In the genomic region with DNA sequence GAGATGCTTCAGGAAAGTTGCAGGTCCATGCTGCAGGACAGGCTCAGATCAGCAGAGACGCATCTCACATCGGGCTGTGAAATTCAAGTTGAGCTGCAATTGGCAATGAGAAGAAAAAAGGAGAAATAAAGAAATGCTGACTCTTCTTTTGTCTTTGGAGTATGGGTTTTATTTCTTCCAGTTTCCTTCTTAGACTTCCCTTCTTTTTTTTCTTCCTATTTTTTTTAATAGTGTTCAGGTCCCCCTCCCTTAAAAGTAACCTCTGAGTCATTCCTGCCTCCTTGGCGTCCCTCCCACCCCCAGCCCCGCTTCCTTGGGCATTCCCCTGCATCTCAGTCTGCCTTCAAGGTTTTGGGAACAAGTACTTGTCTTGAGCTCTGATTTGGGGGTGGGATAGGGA, we compare ENCODE assay signal across 10 cellular contexts. TPM values are rescaled to one million over a fixed set of nuclear protein-coding genes. Genes with fewer than 3 reads are reported as not detected.
DNase-seq lines count a peak whose midpoint lies in the region; ATAC-seq, FAIRE-seq and TF ChIP-seq lines count a peak whose summit lies in the region.
"Not testable (repeated sequence)": the region's sequence is repeated elsewhere in the genome, so short reads cannot be mapped to it uniquely, and the experiment has no call there.
"Had no signal": no experiment of that assay in that cellular context is flagged by ENCODE, and none has a peak within 500 bp of the region (broad histone marks: within the 10 kb centered on the region; RNA-seq: fewer than 3 reads in every experiment).

No MANE protein-coding gene starts in this region.

- H3K79me2 ChIP-seq in K562 (ENCODE audit: control insufficient read depth, insufficient read depth, low read length), result not testable (repeated sequence)

- TF ChIP-seq EP300 in K562 (IDR thresholded peaks at IDR 0.05; ENCODE audit: low read length); sigmoid colon (IDR thresholded peaks at IDR 0.05): not testable (repeated sequence)

- ATAC-seq in K562, result not testable (repeated sequence)
- peak; percentile 63 for ATAC-seq in Right ventricle myocardium inferior
- peak; percentile 28 to 64 (median 44) for ATAC-seq in right lobe of liver
- peak; percentile 34 for ATAC-seq in mucosa of descending colon

- WGBS in K562 (ENCODE audit: insufficient coverage, low coverage, missing lambda C conversion rate), result 0% methylated on average over 3 of the region's 4 CpGs
- WGBS in right lobe of liver (ENCODE audit: insufficient coverage, low coverage, low lambda C conversion rate, missing lambda C conversion rate), result 24% methylated on average over 4 of the region's 4 CpGs
- WGBS in sigmoid colon, 2 donors, result 61 to 73% methylated on average over 4 of the region's 4 CpGs

- not testable (repeated sequence) for TF ChIP-seq POLR2A in K562 (conservative IDR thresholded peaks at IDR 0.05); right lobe of liver (IDR thresholded peaks at IDR 0.05); sigmoid colon (IDR thresholded peaks at IDR 0.05)

- H3K27me3 ChIP-seq in K562 (ENCODE audit: control insufficient read depth in 2 of 2, insufficient read depth in 2 of 2, low read length in 2 of 2) (peaks cover 10 to 20% of the 10 kb centered on the region in 2 experiments), sigmoid colon (peaks cover 0 to 11% (median 0%) of the 10 kb centered on the region in 3 donors)
- not testable (repeated sequence) for H3K27me3 ChIP-seq in right atrium auricular region, right lobe of liver

- FAIRE-seq in K562 (lab: Jason Lieb, UNC), result not testable (repeated sequence)

- not testable (repeated sequence) for H2AFZ ChIP-seq in K562 (ENCODE audit: low read depth, low read length)

- not testable (repeated sequence) for H3K36me3 ChIP-seq in K562 (ENCODE audit: control insufficient read depth, insufficient read depth, low read length); right atrium auricular region; right lobe of liver; mucosa of descending colon (ENCODE audit: low read depth); sigmoid colon

- TF ChIP-seq RAD21 in K562 (CRISPR knock-in tag; conservative IDR thresholded peaks at IDR 0.05 in 1 of 2, IDR thresholded peaks at IDR 0.05 in 1 of 2), result not testable (repeated sequence)

- CTCF ChIA-PET in K562 (lab: Yijun Ruan, JAX; ENCODE audit: low intra/inter-chr PET ratio), result not testable (repeated sequence)

- not testable (repeated sequence) for H3K4me3 ChIP-seq in K562, right atrium auricular region, right lobe of liver, mucosa of descending colon, sigmoid colon

- in situ Hi-C loops in K562 (cut with MboI), result not testable (repeated sequence)

- H3K9ac ChIP-seq in K562 (ENCODE audit: insufficient read depth in 1 of 2, low read depth in 2 of 2, low read length in 2 of 2), result not testable (repeated sequence)

- not testable (repeated sequence) for TF ChIP-seq CTCF in K562 (IDR thresholded peaks at IDR 0.05 in 2 of 3, conservative IDR thresholded peaks at IDR 0.05 in 1 of 3; ENCODE audit: insufficient read depth in 2 of 3, low read depth in 1 of 3, low read length in 3 of 3); right atrium auricular region (IDR thresholded peaks at IDR 0.05); right lobe of liver (IDR thresholded peaks at IDR 0.05); mucosa of descending colon (IDR thresholded peaks at IDR 0.05); sigmoid colon (IDR thresholded peaks at IDR 0.05)

- intact Hi-C loops in K562 (cut with micrococcal nuclease); Right ventricle myocardium inferior (cut with DNase I); right lobe of liver (cut with DNase I); mucosa of descending colon (cut with DNase I, micrococcal nuclease); sigmoid colon (cut with DNase I): not testable (repeated sequence)

- H3K9me3 ChIP-seq in K562 (replicated peaks; ENCODE audit: control insufficient read depth, insufficient read depth, low read depth, low read length); right atrium auricular region; right lobe of liver; mucosa of descending colon; sigmoid colon: not testable (repeated sequence)

- H3K4me1 ChIP-seq in K562 (replicated peaks in 1 of 2; ENCODE audit: control insufficient read depth in 2 of 2, insufficient read depth in 2 of 2, low read length in 2 of 2); right atrium auricular region; right lobe of liver; mucosa of descending colon (ENCODE audit: low read depth); sigmoid colon: not testable (repeated sequence)

- DNase-seq in K562 (ENCODE audit: extremely low read depth in 1 of 4, low spot score in 3 of 4); Right ventricle myocardium inferior (ENCODE audit: missing footprints); right lobe of liver; mucosa of descending colon: not testable (repeated sequence)
- DNase-seq in right atrium auricular region (ENCODE audit: low spot score), result peak; percentile 56
- peak; percentile 62 for DNase-seq in sigmoid colon

- BruUV-seq in K562 (replicated peaks; lab: Mats Ljungman, UMichigan), result not testable (repeated sequence)

- H3K4me2 ChIP-seq in K562 (ENCODE audit: insufficient read depth, low read length), result not testable (repeated sequence)

- not testable (repeated sequence) for H3K9me1 ChIP-seq in K562 (ENCODE audit: control insufficient read depth, insufficient read depth, low read length)

- H4K20me1 ChIP-seq in K562 (replicated peaks; ENCODE audit: control insufficient read depth, insufficient read depth, low read length), result not testable (repeated sequence)

- H3K27ac ChIP-seq in K562 (ENCODE audit: extremely low read depth, low read depth, low read length); right atrium auricular region; right lobe of liver; sigmoid colon: not testable (repeated sequence)

- POLR2A ChIA-PET in K562 (lab: Yijun Ruan, JAX), result not testable (repeated sequence)

RNA-seq across cellular contexts. Expression of a gene that starts 9.3 kb away (rescaled TPM):
- total RNA-seq in K562 (2011; cell fraction: chromatin; rRNA removed; ENCODE audit: low replicate concordance), result not detected in 2 replicates
- total RNA-seq in K562 (2011; cell fraction: nucleolus; rRNA removed), result not detected in 2 replicates
- not detected in 2 replicates for total RNA-seq in K562 (2011; cell fraction: nucleoplasm; rRNA removed)
- total RNA-seq in K562 (2014; rRNA removed) (not detected in 2 replicates), K562 (2014; rRNA removed; fragmentation: Illumina TruSeq; extraction: Trizol) (not detected in 2 replicates), K562 (2015; rRNA removed; fragmentation: Illumina TruSeq; extraction: Trizol) (not detected in 2 replicates), K562 (2021) (not detected in 2 replicates), Right ventricle myocardium inferior (2.9 TPM), right atrium auricular region (1 to 10 TPM; 1.1 to 3.4 TPM), right lobe of liver (1 to 10 TPM; 1.6 to 9.8 (median 3.0) TPM), mucosa of descending colon (1 to 10 TPM; 1.2 to 9.6 (median 4.7) TPM), sigmoid colon (1 to 10 TPM; 2.5 to 5.0 (median 3.5) TPM)
- polyA plus RNA-seq in K562 (2011; rRNA removed) (not detected in 2 replicates), K562 (2014; fragmentation: Illumina TruSeq; extraction: Trizol) (not detected in 2 replicates), K562 (2014; fragmentation: Nextera tagmentation; extraction: Ambion mirVana) (not detected), K562 (2014; rRNA removed) (not detected in 2 replicates), sigmoid colon (1 to 10 TPM; 2.4 to 5.9 (median 5.5) TPM)
- not detected in 2 replicates for polyA plus RNA-seq in K562 (2011; cell fraction: cytosol; rRNA removed)
- not detected in 2 replicates for polyA plus RNA-seq in K562 (2011; cell fraction: nucleus; rRNA removed)
- not detected in 2 replicates for polyA plus RNA-seq in K562 (2012)
- not detected in 2 replicates for polyA minus RNA-seq in K562 (2011; rRNA and poly(A)+ RNA removed)
- not detected in 2 replicates for polyA minus RNA-seq in K562 (2011; cell fraction: cytosol; rRNA and poly(A)+ RNA removed)
- not detected in 2 replicates for polyA minus RNA-seq in K562 (2011; cell fraction: nucleus; rRNA and poly(A)+ RNA removed)
- total RNA-seq: CD4-positive, CD25-positive, alpha-beta regulatory T cell; H9 had no signal
- polyA plus RNA-seq: A549, AG04450 had no signal

RNA-seq across cellular contexts. Expression of a gene that starts 14.5 kb away (rescaled TPM):
- total RNA-seq in K562 (2011; cell fraction: chromatin; rRNA removed; ENCODE audit: low replicate concordance), result not detected in 2 replicates
- not detected in 2 replicates for total RNA-seq in K562 (2011; cell fraction: nucleolus; rRNA removed)
- total RNA-seq in K562 (2011; cell fraction: nucleoplasm; rRNA removed), result not detected in 2 replicates
- not detected in 2 replicates for total RNA-seq in K562 (2014; rRNA removed)
- total RNA-seq in K562 (2014; rRNA removed; fragmentation: Illumina TruSeq; extraction: Trizol), result not detected in 2 replicates
- not detected in 2 replicates for total RNA-seq in K562 (2015; rRNA removed; fragmentation: Illumina TruSeq; extraction: Trizol)
- not detected in 2 replicates for total RNA-seq in K562 (2021)
- polyA plus RNA-seq in K562 (2011; rRNA removed), result not detected in 2 replicates
- not detected in 2 replicates for polyA plus RNA-seq in K562 (2011; cell fraction: cytosol; rRNA removed)
- not detected in 2 replicates for polyA plus RNA-seq in K562 (2011; cell fraction: nucleus; rRNA removed)
- not detected in 2 replicates for polyA plus RNA-seq in K562 (2012)
- polyA plus RNA-seq in K562 (2014; fragmentation: Illumina TruSeq; extraction: Trizol), result not detected in 2 replicates
- not detected for polyA plus RNA-seq in K562 (2014; fragmentation: Nextera tagmentation; extraction: Ambion mirVana)
- polyA plus RNA-seq in K562 (2014; rRNA removed), result not detected in 2 replicates
- polyA minus RNA-seq in K562 (2011; rRNA and poly(A)+ RNA removed), result not detected in 2 replicates
- polyA minus RNA-seq in K562 (2011; cell fraction: cytosol; rRNA and poly(A)+ RNA removed), result not detected in 2 replicates
- not detected in 2 replicates for polyA minus RNA-seq in K562 (2011; cell fraction: nucleus; rRNA and poly(A)+ RNA removed)
- 8.5 TPM for total RNA-seq in Right ventricle myocardium inferior
- 10 to 100 TPM in 1 of 2 donors, 1 to 10 TPM in 1; 2.6 to 12.0 TPM for total RNA-seq in right atrium auricular region
- total RNA-seq in right lobe of liver, result 10 to 100 TPM in 2 of 6 experiments, 1 to 10 TPM in 4; 2.7 to 19.7 (median 8.4) TPM
- total RNA-seq in mucosa of descending colon, result 10 to 100 TPM in 2 of 3 donors, 1 to 10 TPM in 1; 5.4 to 17.5 (median 12.2) TPM
- 10 to 100 TPM in 3 of 4 donors, 1 to 10 TPM in 1; 8.4 to 23.5 (median 11.7) TPM for total RNA-seq in sigmoid colon
- polyA plus RNA-seq in sigmoid colon, result 10 to 100 TPM in 1 of 3 donors, 1 to 10 TPM in 2; 2.2 to 27.0 (median 4.2) TPM
- total RNA-seq: CD4-positive, CD25-positive, alpha-beta regulatory T cell had no signal
- polyA plus RNA-seq: A549; AG04450; CD4-positive, CD25-positive, alpha-beta regulatory T cell had no signal

RNA-seq across cellular contexts. Expression of a gene that starts 29.0 kb away (rescaled TPM):
- total RNA-seq in K562 (2011; cell fraction: chromatin; rRNA removed; ENCODE audit: low replicate concordance), result not detected in 2 replicates
- total RNA-seq in K562 (2011; cell fraction: nucleolus; rRNA removed), result not detected in 2 replicates
- total RNA-seq in K562 (2011; cell fraction: nucleoplasm; rRNA removed), result not detected in 2 replicates
- total RNA-seq in K562 (2014; rRNA removed) (not detected in 2 replicates), K562 (2014; rRNA removed; fragmentation: Illumina TruSeq; extraction: Trizol) (not detected in 2 replicates), K562 (2015; rRNA removed; fragmentation: Illumina TruSeq; extraction: Trizol) (not detected in 2 replicates), K562 (2021) (not detected in 2 replicates), Right ventricle myocardium inferior (2.7 TPM), right atrium auricular region (1 to 10 TPM in 1 of 2 donors, not detected in 1; 1.7 TPM), right lobe of liver (1 to 10 TPM in 3 of 6 experiments, under 1 TPM in 3; 0.61 to 4.9 (median 0.98) TPM), mucosa of descending colon (1 to 10 TPM in 2 of 3 donors, not detected in 1; 2.4 to 3.5 TPM), sigmoid colon (1 to 10 TPM; 1.8 to 3.2 (median 2.3) TPM)
- polyA plus RNA-seq in K562 (2011; rRNA removed) (not detected in 2 replicates), K562 (2014; fragmentation: Illumina TruSeq; extraction: Trizol) (not detected in 2 replicates), K562 (2014; fragmentation: Nextera tagmentation; extraction: Ambion mirVana) (under 1 TPM in 1 of 2 experiments, not detected in 1; 0.03 TPM), K562 (2014; rRNA removed) (not detected in 2 replicates), sigmoid colon (1 to 10 TPM; 1.2 to 2.3 (median 1.5) TPM)
- polyA plus RNA-seq in K562 (2011; cell fraction: cytosol; rRNA removed), result not detected in 2 replicates
- polyA plus RNA-seq in K562 (2011; cell fraction: nucleus; rRNA removed), result 0.07 and 0.11 TPM in 2 replicates
- 0.12 and 0.21 TPM in 2 replicates for polyA plus RNA-seq in K562 (2012)
- not detected in 2 replicates for polyA minus RNA-seq in K562 (2011; rRNA and poly(A)+ RNA removed)
- polyA minus RNA-seq in K562 (2011; cell fraction: cytosol; rRNA and poly(A)+ RNA removed), result not detected in 2 replicates
- polyA minus RNA-seq in K562 (2011; cell fraction: nucleus; rRNA and poly(A)+ RNA removed), result not detected in 2 replicates
- total RNA-seq: CD4-positive, CD25-positive, alpha-beta regulatory T cell; H9 had no signal
- polyA plus RNA-seq: A549, AG04450 had no signal

RNA-seq across cellular contexts. Expression of a gene that starts 41.4 kb away (rescaled TPM):
- not detected in 2 replicates for total RNA-seq in K562 (2011; cell fraction: chromatin; rRNA removed; ENCODE audit: low replicate concordance)
- total RNA-seq in K562 (2011; cell fraction: nucleolus; rRNA removed), result not detected in 2 replicates
- total RNA-seq in K562 (2011; cell fraction: nucleoplasm; rRNA removed), result not detected in 2 replicates
- total RNA-seq in K562 (2014; rRNA removed), result not detected in 2 replicates
- total RNA-seq in K562 (2014; rRNA removed; fragmentation: Illumina TruSeq; extraction: Trizol), result not detected in 2 replicates
- not detected in 2 replicates for total RNA-seq in K562 (2015; rRNA removed; fragmentation: Illumina TruSeq; extraction: Trizol)
- not detected in 2 replicates for total RNA-seq in K562 (2021)
- not detected in 2 replicates for polyA plus RNA-seq in K562 (2011; rRNA removed)
- polyA plus RNA-seq in K562 (2011; cell fraction: cytosol; rRNA removed), result not detected in 2 replicates
- polyA plus RNA-seq in K562 (2011; cell fraction: nucleus; rRNA removed), result not detected in 2 replicates
- not detected in 2 replicates for polyA plus RNA-seq in K562 (2012)
- not detected in 2 replicates for polyA plus RNA-seq in K562 (2014; fragmentation: Illumina TruSeq; extraction: Trizol)
- not detected for polyA plus RNA-seq in K562 (2014; fragmentation: Nextera tagmentation; extraction: Ambion mirVana)
- polyA plus RNA-seq in K562 (2014; rRNA removed), result not detected in 2 replicates
- not detected in 2 replicates for polyA minus RNA-seq in K562 (2011; rRNA and poly(A)+ RNA removed)
- not detected in 2 replicates for polyA minus RNA-seq in K562 (2011; cell fraction: cytosol; rRNA and poly(A)+ RNA removed)
- not detected in 2 replicates for polyA minus RNA-seq in K562 (2011; cell fraction: nucleus; rRNA and poly(A)+ RNA removed)
- total RNA-seq in Right ventricle myocardium inferior, result 1.8 TPM
- total RNA-seq in right atrium auricular region, result 1 to 10 TPM in 1 of 2 donors, under 1 TPM in 1; 0.93 to 3.6 TPM
- total RNA-seq in right lobe of liver, result 1 to 10 TPM in 5 of 6 experiments, under 1 TPM in 1; 0.98 to 4.3 (median 1.9) TPM
- 1 to 10 TPM in 2 of 3 donors, under 1 TPM in 1; 0.72 to 4.7 (median 1.8) TPM for total RNA-seq in mucosa of descending colon
- 1 to 10 TPM in 3 of 4 donors, not detected in 1; 2.0 to 6.7 (median 2.5) TPM for total RNA-seq in sigmoid colon
- 10 to 100 TPM in 1 of 3 donors, 1 to 10 TPM in 2; 5.1 to 14.6 (median 6.0) TPM for polyA plus RNA-seq in sigmoid colon
- total RNA-seq: CD4-positive, CD25-positive, alpha-beta regulatory T cell; H9 had no signal
- polyA plus RNA-seq: A549, AG04450 had no signal

RNA-seq across cellular contexts. Expression of a gene that starts 48.8 kb away (rescaled TPM):
- not detected in 2 replicates for total RNA-seq in K562 (2011; cell fraction: chromatin; rRNA removed; ENCODE audit: low replicate concordance)
- not detected in 2 replicates for total RNA-seq in K562 (2011; cell fraction: nucleolus; rRNA removed)
- not detected in 2 replicates for total RNA-seq in K562 (2011; cell fraction: nucleoplasm; rRNA removed)
- total RNA-seq in K562 (2014; rRNA removed) (not detected in 2 replicates), K562 (2014; rRNA removed; fragmentation: Illumina TruSeq; extraction: Trizol) (not detected in 2 replicates), K562 (2015; rRNA removed; fragmentation: Illumina TruSeq; extraction: Trizol) (not detected in 2 replicates), K562 (2021) (not detected in 2 replicates), Right ventricle myocardium inferior (4.0 TPM), right atrium auricular region (1 to 10 TPM; 2.0 to 8.8 TPM), right lobe of liver (1 to 10 TPM; 1.3 to 8.7 (median 6.2) TPM), mucosa of descending colon (1 to 10 TPM in 2 of 3 donors, under 1 TPM in 1; 0.67 to 7.7 (median 4.3) TPM), sigmoid colon (10 to 100 TPM; 12.5 to 19.3 (median 16.8) TPM)
- polyA plus RNA-seq in K562 (2011; rRNA removed) (not detected in 2 replicates), K562 (2014; fragmentation: Illumina TruSeq; extraction: Trizol) (not detected in 2 replicates), K562 (2014; fragmentation: Nextera tagmentation; extraction: Ambion mirVana) (under 1 TPM in 1 of 2 experiments, not detected in 1; 0.01 TPM), K562 (2014; rRNA removed) (0.09 TPM in 1 of 2 replicates, not detected in the other), sigmoid colon (1 to 10 TPM; 4.2 to 7.2 (median 4.9) TPM)
- not detected in 2 replicates for polyA plus RNA-seq in K562 (2011; cell fraction: cytosol; rRNA removed)
- polyA plus RNA-seq in K562 (2011; cell fraction: nucleus; rRNA removed), result 0.18 TPM in 1 of 2 replicates, not detected in the other
- polyA plus RNA-seq in K562 (2012), result 0.21 and 0.56 TPM in 2 replicates
- polyA minus RNA-seq in K562 (2011; rRNA and poly(A)+ RNA removed), result not detected in 2 replicates
- not detected in 2 replicates for polyA minus RNA-seq in K562 (2011; cell fraction: cytosol; rRNA and poly(A)+ RNA removed)
- polyA minus RNA-seq in K562 (2011; cell fraction: nucleus; rRNA and poly(A)+ RNA removed), result not detected in 2 replicates
- total RNA-seq: H9 had no signal
- polyA plus RNA-seq: A549, AG04450 had no signal
